8 cellular contexts compared by ENCODE assay signal in the genomic region with DNA sequence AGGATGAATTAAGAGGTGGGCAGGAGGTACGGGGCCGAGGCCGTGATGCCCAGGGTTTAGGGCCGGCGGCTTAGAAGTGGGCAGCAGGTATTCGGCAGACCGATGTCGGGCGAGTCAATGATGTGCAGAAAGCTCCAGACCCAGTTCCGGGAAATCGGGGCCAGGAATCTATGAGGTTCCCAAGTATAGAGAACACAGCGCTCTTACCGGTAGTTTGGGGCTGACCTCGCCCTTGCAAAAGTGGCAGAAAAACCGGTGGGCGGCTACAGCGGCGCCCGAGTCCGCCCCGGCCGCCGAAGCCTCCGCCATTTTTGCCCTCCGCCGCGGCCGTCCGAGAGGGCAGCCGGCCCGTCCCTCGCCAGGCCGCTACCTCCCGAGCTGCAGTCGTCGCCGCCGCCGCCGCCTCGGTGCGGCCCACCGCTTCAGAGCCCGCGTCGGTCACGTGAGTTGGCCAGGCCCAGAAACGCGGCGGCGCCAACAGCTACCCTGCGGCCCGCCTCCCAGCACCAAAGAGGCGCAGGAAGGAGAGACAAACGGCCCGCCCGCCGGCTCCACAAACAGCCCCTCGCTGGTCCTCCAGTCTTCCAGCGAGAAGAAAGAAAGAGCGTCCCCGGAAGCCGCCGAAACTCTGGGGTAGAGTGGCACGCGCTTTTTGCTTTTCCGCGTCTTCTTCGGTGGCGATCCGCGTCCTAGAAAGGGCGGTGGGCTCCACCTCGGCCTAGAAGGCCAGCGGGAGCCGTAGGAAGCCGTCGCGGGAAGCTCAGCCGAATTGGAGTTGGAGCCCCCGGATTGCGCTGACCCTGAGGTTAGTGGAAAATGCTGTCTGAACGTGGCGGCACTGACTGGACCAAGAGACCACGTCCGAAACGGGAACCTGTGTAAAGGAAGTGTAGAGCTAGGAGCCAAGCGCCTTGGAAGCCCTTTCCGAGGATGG. TPM values are rescaled to one million over a fixed set of nuclear protein-coding genes. Genes with fewer than 3 reads are reported as not detected.
A peak's percentile ranks its signal among the peaks of the same experiment; 100 is the strongest.
DNase-seq lines count a peak whose midpoint lies in the region; ATAC-seq and TF ChIP-seq lines count a peak whose summit lies in the region.

A gene with protein sequence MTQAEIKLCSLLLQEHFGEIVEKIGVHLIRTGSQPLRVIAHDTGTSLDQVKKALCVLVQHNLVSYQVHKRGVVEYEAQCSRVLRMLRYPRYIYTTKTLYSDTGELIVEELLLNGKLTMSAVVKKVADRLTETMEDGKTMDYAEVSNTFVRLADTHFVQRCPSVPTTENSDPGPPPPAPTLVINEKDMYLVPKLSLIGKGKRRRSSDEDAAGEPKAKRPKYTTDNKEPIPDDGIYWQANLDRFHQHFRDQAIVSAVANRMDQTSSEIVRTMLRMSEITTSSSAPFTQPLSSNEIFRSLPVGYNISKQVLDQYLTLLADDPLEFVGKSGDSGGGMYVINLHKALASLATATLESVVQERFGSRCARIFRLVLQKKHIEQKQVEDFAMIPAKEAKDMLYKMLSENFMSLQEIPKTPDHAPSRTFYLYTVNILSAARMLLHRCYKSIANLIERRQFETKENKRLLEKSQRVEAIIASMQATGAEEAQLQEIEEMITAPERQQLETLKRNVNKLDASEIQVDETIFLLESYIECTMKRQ (plus strand): TSS at position 636 of the 934 bp plus-strand sequence. CDS start 1,577 bp downstream, outside the sequence.
A gene (minus strand): TSS at position 531 of the 934 bp plus-strand sequence. CDS start 222 bp downstream, at position 309.

- H3K36me3 Mint-ChIP-seq in CD8-positive, alpha-beta T cell = peaks cover 39% of the 10 kb centered on the region

- WGBS in lung, 2 donors = 0 to 2% methylated on average over 72 to 89 of the region's 89 CpGs

- TF ChIP-seq CTCF in CD8-positive, alpha-beta T cell (IDR thresholded peaks at IDR 0.05) = no peak
- TF ChIP-seq CTCF in lung (IDR thresholded peaks at IDR 0.05; ENCODE audit: control extremely low read depth, extremely low read depth) = no peak

- H3K4me1 Mint-ChIP-seq in CD8-positive, alpha-beta T cell (ENCODE audit: low read depth) = peaks cover 35% of the 10 kb centered on the region

- DNase-seq in CD8-positive, alpha-beta T cell = peak; percentile 68 to 92 (median 88)
- DNase-seq in HS-5 (ENCODE audit: low read depth) = peak; percentile 69
- peak; percentile 21 for DNase-seq in NK-92 (lab: John Stamatoyannopoulos, UW; ENCODE audit: unreplicated experiment)
- peak; percentile 70 to 79 for DNase-seq in activated CD8-positive, alpha-beta memory T cell treated with anti-CD3 and anti-CD28 coated beads for 1 hour (ENCODE audit: extremely low read depth in 1 of 2, low read depth in 1 of 2)
- peak; percentile 84 for DNase-seq in effector CD4-positive, alpha-beta T cell
- peak; percentile 91 for DNase-seq in lung (ENCODE audit: low spot score)
- peak; percentile 62 to 72 (median 68) for DNase-seq in stimulated activated CD4-positive, alpha-beta T cell treated with anti-CD3 and anti-CD28 coated beads, TNF-alpha, amount 100 ng/mL, for 4 hours (ENCODE audit: low read depth in 3 of 3)

- H3K36me3 ChIP-seq in CD8-positive, alpha-beta T cell (ENCODE audit: insufficient read depth, low read length) = peaks cover 19% of the 10 kb centered on the region
- peaks cover 9 to 11% of the 10 kb centered on the region in 2 donors for H3K36me3 ChIP-seq in lung (ENCODE audit: control insufficient read depth in 2 of 2, insufficient read depth in 2 of 2, low read length in 2 of 2)

- H3K9me3 Mint-ChIP-seq in CD8-positive, alpha-beta T cell = no peaks in the 10 kb centered on the region

- POLR2A ChIA-PET in CD8-positive, alpha-beta T cell (lab: Charles Lee) = interaction anchor here (0.7 to 3.6 kb wide), 11 partner anchors 9 to 134 kb away, joined by 3 to 25 read pairs (median 4); a partner anchor contains a TSS

- H3K4me1 ChIP-seq in CD8-positive, alpha-beta T cell (ENCODE audit: insufficient read depth, low read length) = peaks cover 14% of the 10 kb centered on the region
- peaks cover 0 to 5% of the 10 kb centered on the region in 2 donors for H3K4me1 ChIP-seq in lung (ENCODE audit: control insufficient read depth in 2 of 2, insufficient read depth in 2 of 2, low read length in 2 of 2)

- peak within 1 kb of the TSS; percentile 93 for H3K4me3 ChIP-seq in CD8-positive, alpha-beta T cell (ENCODE audit: low read depth, low read length)
- peak within 1 kb of the TSS; percentile 68 for H3K4me3 ChIP-seq in lung

- peak; percentile 93 for ATAC-seq in CD8-positive, alpha-beta T cell
- ATAC-seq in GM19468 (IDR thresholded peaks at IDR 0.05; ENCODE audit: extremely low read depth, unreplicated experiment) (peak; percentile 86), lung (ENCODE audit: insufficient read depth, low FRiP score) (peak; percentile 95)

- H3K9me3 ChIP-seq in CD8-positive, alpha-beta T cell (ENCODE audit: low read length) = no peaks in the 10 kb centered on the region
- H3K9me3 ChIP-seq in lung (ENCODE audit: control insufficient read depth in 2 of 2, insufficient read depth in 1 of 2, low read length in 1 of 2) = no peaks in the 10 kb centered on the region

- CTCF ChIA-PET in CD8-positive, alpha-beta T cell (lab: Charles Lee) = interaction anchor here (1.0 kb wide), 1 partner anchor 21 kb away, joined by 4 read pairs; a partner anchor contains a TSS

- no peaks in the 10 kb centered on the region for H3K27me3 ChIP-seq in CD8-positive, alpha-beta T cell (ENCODE audit: insufficient read depth, low read length)
- H3K27me3 ChIP-seq in lung (ENCODE audit: control insufficient read depth, insufficient read depth) = no peaks in the 10 kb centered on the region

- H3K27me3 Mint-ChIP-seq in CD8-positive, alpha-beta T cell (ENCODE audit: low read depth) = no peaks in the 10 kb centered on the region

- H3K4me3 Mint-ChIP-seq in CD8-positive, alpha-beta T cell = peak within 1 kb of the TSS; percentile 95

- H3K27ac ChIP-seq in CD8-positive, alpha-beta T cell (ENCODE audit: low read depth, low read length) = peak within 1 kb of the TSS; percentile 77
- H3K27ac ChIP-seq in lung (ENCODE audit: low read depth in 1 of 2, low read length in 1 of 2) = peak within 1 kb of the TSS; percentile 92 to 95

- H3K27ac Mint-ChIP-seq in CD8-positive, alpha-beta T cell = peak within 1 kb of the TSS; percentile 96

- intact Hi-C loops in CD8-positive, alpha-beta T cell (cut with DNase I, micrococcal nuclease) = loop anchor here (1.0 to 2.0 kb wide), 2 partner anchors 21 to 34 kb away; a partner anchor contains a TSS

RNA-seq across cellular contexts. Expression of the first gene that starts in this region (rescaled TPM):
- 10 to 100 TPM; 22.1 to 25.8 TPM for total RNA-seq in CD8-positive, alpha-beta T cell
- total RNA-seq in lung = 10 to 100 TPM; 25.0 to 26.3 TPM
- 10 to 100 TPM; 14.1 to 17.2 TPM for polyA plus RNA-seq in lung

RNA-seq across cellular contexts. Expression of the second gene that starts in this region (rescaled TPM):
- total RNA-seq in CD8-positive, alpha-beta T cell = 10 to 100 TPM; 16.4 TPM
- total RNA-seq in lung = 10 to 100 TPM; 14.7 to 21.6 TPM
- 1 to 10 TPM; 4.4 to 8.3 TPM for polyA plus RNA-seq in lung

Comparison
In these comparisons a context has a peak if more than half of its experiments do, and no peak if none do; other contexts are left out.
1. Peak in every context shown above with its lines: DNase-seq, ATAC-seq, H3K4me3 ChIP-seq and H3K27ac ChIP-seq.
2. DNase-seq: peak in every context shown above with its lines; median percentile 91 in lung; 88 in CD8-positive, alpha-beta T cell; 84 in effector CD4-positive, alpha-beta T cell; 74 in activated CD8-positive, alpha-beta memory T cell treated with anti-CD3 and anti-CD28 coated beads for 1 hour; 69 in HS-5; 68 in stimulated activated CD4-positive, alpha-beta T cell treated with anti-CD3 and anti-CD28 coated beads, TNF-alpha, amount 100 ng/mL, for 4 hours; 21 in NK-92.